ENCODE assay signal across 8 cellular contexts in the genomic region with DNA sequence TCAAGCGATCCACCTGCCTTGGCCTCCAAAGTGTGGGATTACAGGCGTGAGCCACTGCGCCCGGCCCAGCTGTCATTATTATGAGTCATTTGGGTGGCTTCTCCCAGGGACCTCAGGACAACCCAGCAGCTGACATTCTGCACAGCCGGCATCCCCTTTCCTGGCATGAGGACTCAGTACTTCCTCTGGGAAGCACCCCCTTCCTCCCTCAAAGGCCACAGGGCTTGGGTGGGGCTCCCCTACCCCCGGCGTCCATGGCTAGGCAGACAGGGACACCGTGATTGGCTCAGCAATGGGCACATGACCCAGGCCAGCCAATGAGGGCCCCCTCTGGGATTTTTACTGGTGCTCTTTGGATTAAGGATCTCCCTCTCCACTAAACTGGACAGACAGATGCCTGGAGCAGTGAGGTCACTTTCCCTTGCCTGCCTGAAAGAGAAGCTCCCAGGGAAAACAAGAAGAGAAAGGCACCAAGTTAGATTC. TPM values are rescaled to one million over a fixed set of nuclear protein-coding genes. Genes with fewer than 3 reads are reported as not detected.
DNase-seq lines count a peak whose midpoint lies in the region; ATAC-seq and TF ChIP-seq lines count a peak whose summit lies in the region.

No MANE protein-coding gene starts in this region.

- no peak overlapping the region for H2BK120ac ChIP-seq in mesenchymal stem cell (ENCODE audit: low read depth, low read length)

- H4K91ac ChIP-seq in mesenchymal stem cell (ENCODE audit: low read length) = no peak overlapping the region

- WGBS in mesenchymal stem cell = 41% methylated on average over 8 of the region's 8 CpGs

- no peak for TF ChIP-seq CTCF in coronary artery (IDR thresholded peaks at IDR 0.05)

- H3K79me1 ChIP-seq in mesenchymal stem cell (replicated peaks; ENCODE audit: low read length, poor library complexity, severe bottlenecking) = no peaks in the 10 kb centered on the region

- no peak overlapping the region for H2BK12ac ChIP-seq in mesenchymal stem cell (ENCODE audit: low read length in 2 of 2)

- DNase-seq in AG08396 (ENCODE audit: low spot score) = peak; percentile 92
- peak; percentile 74 for DNase-seq in MV-4-11 (lab: John Stamatoyannopoulos, UW)
- DNase-seq in coronary artery (ENCODE audit: low spot score) = peak; percentile 88
- DNase-seq in mesenchymal stem cell = peak; percentile 86
- no peak for DNase-seq in OCI-M2 (lab: John Stamatoyannopoulos, UW; ENCODE audit: unreplicated experiment)
- no peak for DNase-seq in inferior parietal cortex (ENCODE audit: extremely low spot score)

- no peak overlapping the region for H3K4ac ChIP-seq in mesenchymal stem cell (ENCODE audit: low read depth in 1 of 2, low read length in 2 of 2)

- H3K9ac ChIP-seq in mesenchymal stem cell (ENCODE audit: low read length) = peak overlapping the region; percentile 54

- peak overlapping the region; percentile 29 to 73 for H3K18ac ChIP-seq in mesenchymal stem cell (ENCODE audit: low read depth in 1 of 2, low read length in 2 of 2)

- H2AK5ac ChIP-seq in mesenchymal stem cell (ENCODE audit: low read length, severe bottlenecking) = peak overlapping the region; percentile 55

- H2AFZ ChIP-seq in mesenchymal stem cell (ENCODE audit: low read depth, low read length) = no peak overlapping the region

- no peak overlapping the region for H3K4me2 ChIP-seq in mesenchymal stem cell (ENCODE audit: low read length, poor library complexity, severe bottlenecking)

- H3K14ac ChIP-seq in mesenchymal stem cell (ENCODE audit: low read length in 2 of 2) = no peak overlapping the region

- H3K9me3 ChIP-seq in mesenchymal stem cell (ENCODE audit: control insufficient read depth, low read length) = no peaks in the 10 kb centered on the region

- no peak overlapping the region for H4K8ac ChIP-seq in mesenchymal stem cell (ENCODE audit: low read length)

- H3K23ac ChIP-seq in mesenchymal stem cell (ENCODE audit: low read length in 2 of 2) = no peak overlapping the region

- peaks cover 43% of the 10 kb centered on the region for H3K4me1 ChIP-seq in mesenchymal stem cell (ENCODE audit: control insufficient read depth, insufficient read depth, low read depth, low read length)

- H3K36me3 ChIP-seq in mesenchymal stem cell (ENCODE audit: control insufficient read depth in 1 of 2, insufficient read depth in 2 of 2, low read depth in 1 of 2, low read length in 2 of 2) = peaks cover 53 to 84% of the 10 kb centered on the region in 2 experiments

- no peak overlapping the region for H2BK15ac ChIP-seq in mesenchymal stem cell (ENCODE audit: low read depth, poor library complexity, severe bottlenecking)

- no peaks in the 10 kb centered on the region for H3K27me3 ChIP-seq in mesenchymal stem cell (ENCODE audit: control insufficient read depth in 1 of 2, insufficient read depth in 1 of 2, low read length in 2 of 2)

- ATAC-seq in HG02642 (IDR thresholded peaks at IDR 0.05; ENCODE audit: poor library complexity, unreplicated experiment) (no peak), GM21528 (IDR thresholded peaks at IDR 0.05; ENCODE audit: low FRiP score, unreplicated experiment) (no peak)

- H2BK5ac ChIP-seq in mesenchymal stem cell (ENCODE audit: low read depth, low read length, poor library complexity, severe bottlenecking) = peak overlapping the region; percentile 11

- H3K4me3 ChIP-seq in coronary artery = peak overlapping the region; percentile 99
- H3K4me3 ChIP-seq in mesenchymal stem cell (ENCODE audit: insufficient read depth in 1 of 2, low read depth in 1 of 2, low read length in 2 of 2) = peak overlapping the region in 1 of 2 experiments; percentile 62

- H3K27ac ChIP-seq in coronary artery = peak overlapping the region; percentile 75 to 90
- H3K27ac ChIP-seq in mesenchymal stem cell (ENCODE audit: low read length, poor library complexity, severe bottlenecking) = peak overlapping the region; percentile 87

RNA-seq across cellular contexts. Expression of a gene that starts 6.0 kb away (rescaled TPM):
- polyA plus RNA-seq in mesenchymal stem cell (2013, experiment 1 of 2) = 197 TPM
- polyA plus RNA-seq in mesenchymal stem cell (2013, experiment 2 of 2) = 192 TPM

RNA-seq across cellular contexts. Expression of a gene that starts 35.7 kb away (rescaled TPM):
- 3.2 TPM for polyA plus RNA-seq in mesenchymal stem cell (2013, experiment 1 of 2)
- polyA plus RNA-seq in mesenchymal stem cell (2013, experiment 2 of 2) = 3.0 TPM

RNA-seq across cellular contexts. Expression of a gene that starts 48.1 kb away (rescaled TPM):
- 0.18 TPM for polyA plus RNA-seq in mesenchymal stem cell (2013, experiment 1 of 2)
- polyA plus RNA-seq in mesenchymal stem cell (2013, experiment 2 of 2) = not detected

Comparison
In these comparisons a context has a peak if more than half of its experiments do, and no peak if none do; other contexts are left out.
1. DNase-seq: peak in AG08396 (single experiment), MV-4-11 (single experiment), coronary artery (single experiment) and mesenchymal stem cell (single experiment); none in OCI-M2 (single experiment) and inferior parietal cortex (single experiment).